Comparison of ENCODE assay signal across 22 cellular contexts in the genomic region with DNA sequence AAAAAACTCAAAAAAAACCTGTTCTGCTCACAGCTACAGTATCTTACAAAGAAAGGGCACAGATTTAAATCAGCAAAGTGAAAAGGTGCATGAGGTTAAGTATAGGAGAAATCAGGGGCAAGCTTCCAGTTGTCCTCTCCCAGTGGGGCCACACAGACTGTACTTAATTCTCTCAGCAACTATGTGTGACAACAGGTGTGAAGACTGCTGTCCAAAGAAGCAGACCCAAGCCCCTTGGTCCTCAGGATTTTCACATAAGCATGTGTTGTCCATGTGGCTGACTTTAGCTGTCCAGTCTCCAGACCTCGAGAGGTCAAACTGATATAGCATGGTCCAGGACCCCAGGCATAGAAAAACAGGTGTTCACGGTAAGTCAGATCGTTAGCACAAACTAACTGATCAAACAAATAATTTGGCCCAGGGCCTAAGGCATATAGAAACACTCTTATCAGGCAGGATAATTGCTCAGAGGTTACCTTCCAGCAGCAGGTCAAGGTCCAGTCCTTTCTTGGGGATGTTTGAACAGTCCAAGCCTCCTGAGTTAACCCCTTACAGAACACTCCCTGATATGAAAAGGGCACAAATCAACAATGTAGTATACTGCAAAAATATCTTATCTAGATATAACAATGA. TPM values are rescaled to one million over a fixed set of nuclear protein-coding genes. Genes with fewer than 3 reads are reported as not detected.
DNase-seq lines count a peak whose midpoint lies in the region; ATAC-seq and TF ChIP-seq lines count a peak whose summit lies in the region.
"Had no signal": no experiment of that assay in that cellular context is flagged by ENCODE, and none has a peak within 500 bp of the region (broad histone marks: within the 10 kb centered on the region; RNA-seq: fewer than 3 reads in every experiment).

No MANE protein-coding gene starts in this region.

- H3K36me3 ChIP-seq in colonic mucosa, result no peaks in the 10 kb centered on the region

- ATAC-seq in left cardiac atrium, result no peak
- ATAC-seq: K562 had no signal

- H3K9me3 ChIP-seq in colonic mucosa, result no peaks in the 10 kb centered on the region

- no peak for TF ChIP-seq CTCF in 22Rv1 (IDR thresholded peaks at IDR 0.05)
- no peak for TF ChIP-seq CTCF in colonic mucosa (IDR thresholded peaks at IDR 0.05)
- TF ChIP-seq CTCF in dorsolateral prefrontal cortex (IDR thresholded peaks at IDR 0.05 in 54 of 56, conservative IDR thresholded peaks at IDR 0.05 in 2 of 56; ENCODE audit: low read depth in 1 of 56, partially characterized antibody in 56 of 56), result no peak

- H3K4me1 ChIP-seq in colonic mucosa, result no peaks in the 10 kb centered on the region

- H3K27ac ChIP-seq in 22Rv1, result 0 out of 2 replicates have a peak overlapping the region, but pooled peaks have one; percentile 14
- peak overlapping the region; percentile 30 for H3K27ac ChIP-seq in colonic mucosa
- H3K27ac ChIP-seq in dorsolateral prefrontal cortex, result no peak overlapping the region
- H3K27ac ChIP-seq: C4-2B, HL-60, PC-9, RWPE1 had no signal

- H3K27me3 ChIP-seq in colonic mucosa (no peaks in the 10 kb centered on the region), dorsolateral prefrontal cortex (no peaks in the 10 kb centered on the region)

- peak overlapping the region in 1 of 2 donors; percentile 34 for H3K9ac ChIP-seq in colonic mucosa (ENCODE audit: low read depth in 2 of 2, low read length in 2 of 2)

- DNase-seq in HT-29 (ENCODE audit: low spot score) (peak; percentile 52), colonic mucosa (peak; percentile 86), myocyte (ENCODE audit: low read depth) (peak; percentile 64), SKM-1 treated with dmso at 0.1 percent for 144 hours (lab: John Stamatoyannopoulos, UW; ENCODE audit: unreplicated experiment) (no peak), A172 (ENCODE audit: low spot score) (no peak), dorsolateral prefrontal cortex (no peak), left cardiac atrium (no peak)
- DNase-seq: AML-193, DMS 273 treated with DMSO at 0.1 percent for 48 hours, GDM1, H9, NCI-H1105, NCI-H187, NCI-H2107, NCI-H510A, SIG-M5 had no signal

- intact Hi-C loops in colonic mucosa (cut with DNase I) (no loop called here), dorsolateral prefrontal cortex (cut with DNase I) (no loop called here), left cardiac atrium (cut with DNase I) (no loop called here)

- no peak overlapping the region for H3K4me3 ChIP-seq in colonic mucosa
- no peak overlapping the region for H3K4me3 ChIP-seq in dorsolateral prefrontal cortex
- H3K4me3 ChIP-seq: K562, PC-9 had no signal

RNA-seq across cellular contexts. Expression of gene CSTF3, which starts 21.1 kb away (rescaled TPM):
- total RNA-seq in HT-29 (2014; rRNA removed; shearing (Covaris generic)), result 19.1 and 28.6 TPM in 2 replicates
- 10 to 100 TPM; 22.9 to 29.9 TPM for total RNA-seq in colonic mucosa
- 24.4 and 28.5 TPM in 2 replicates for total RNA-seq in myocyte
- 22.0 TPM for polyA plus RNA-seq in myocyte (2012)
- total RNA-seq in A172 (2014; rRNA removed; shearing (Covaris generic)), result 25.0 and 25.5 TPM in 2 replicates
- 10 to 100 TPM; 20.9 to 50.5 (median 35.5) TPM for total RNA-seq in dorsolateral prefrontal cortex
- total RNA-seq in left cardiac atrium, result 10 to 100 TPM; 14.0 to 15.8 TPM

Comparison
In these comparisons a context has a peak if more than half of its experiments do, and no peak if none do; other contexts are left out.
1. H3K27ac ChIP-seq: peak in 22Rv1 (single experiment) and colonic mucosa (single experiment); none in dorsolateral prefrontal cortex (0 of 59).
2. DNase-seq: peak in HT-29 (single experiment), colonic mucosa (single experiment) and myocyte (single experiment); none in SKM-1 treated with dmso at 0.1 percent for 144 hours (single experiment), A172 (single experiment), dorsolateral prefrontal cortex (0 of 10) and left cardiac atrium (single experiment).